Comparison of ENCODE assay signal across 15 cellular contexts in genomic region chr1:226813671-226814591, GRCh38. TPM values are rescaled to one million over a fixed set of nuclear protein-coding genes. Genes with fewer than 3 reads are reported as not detected.
DNase-seq lines count a peak whose midpoint lies in the region; ATAC-seq, FAIRE-seq and TF ChIP-seq lines count a peak whose summit lies in the region.
"Had no signal": no experiment of that assay in that cellular context is flagged by ENCODE, and none has a peak within 500 bp of the region (broad histone marks: within the 10 kb centered on the region; RNA-seq: fewer than 3 reads in every experiment).

No MANE protein-coding gene starts in this region.

- no peak for ATAC-seq in A549
- ATAC-seq in Panc1: no peak
- peak; percentile 73 to 77 for ATAC-seq in gastrocnemius medialis
- ATAC-seq in HG02973 (IDR thresholded peaks at IDR 0.05; ENCODE audit: unreplicated experiment): no peak
- no peak for ATAC-seq in GM21529 (IDR thresholded peaks at IDR 0.05; ENCODE audit: unreplicated experiment)
- no peak for ATAC-seq in GM19397 (IDR thresholded peaks at IDR 0.05; ENCODE audit: unreplicated experiment)
- ATAC-seq: natural killer cell; stimulated activated memory B cell treated with anti-CD40 and anti-IgM and Interleukin-4, amounts not matched to agents 10 μg/mL and 1 μg/mL and 100 μg/mL, for 72 hours had no signal

- in situ Hi-C loops in Panc1 (cut with HindIII; ENCODE audit: low pct_unique_long_range_greater_than_20kb, low sequenced_read_pairs) (no loop called here), gastrocnemius medialis (cut with MboI; ENCODE audit: low sequenced_read_pairs in 4 of 4) (no loop called here)

- H3K4me1 ChIP-seq in A549: peaks cover 27% of the 10 kb centered on the region; the same call in 2 of the 3 replicates
- peaks cover 15% of the 10 kb centered on the region for H3K4me1 ChIP-seq in Panc1 (ENCODE audit: control insufficient read depth, insufficient read depth, low read length)
- peaks cover 17% of the 10 kb centered on the region for H3K4me1 ChIP-seq in fibroblast of lung (ENCODE audit: control insufficient read depth, extremely low read depth, insufficient read depth, low read length)
- H3K4me1 ChIP-seq in gastrocnemius medialis: peaks cover 19 to 28% of the 10 kb centered on the region in 2 donors

- BruUV-seq in Panc1 (replicated peaks; lab: Mats Ljungman, UMichigan): no TSS peak

- H4K20me1 ChIP-seq in fibroblast of lung (ENCODE audit: control insufficient read depth, extremely low read depth, insufficient read depth, low read length): no peaks in the 10 kb centered on the region

- H3K27me3 ChIP-seq in Panc1 (ENCODE audit: control insufficient read depth, insufficient read depth, low read length) (no peaks in the 10 kb centered on the region), fibroblast of lung (ENCODE audit: control insufficient read depth, insufficient read depth, low read length) (no peaks in the 10 kb centered on the region), gastrocnemius medialis (no peaks in the 10 kb centered on the region)

- no peak overlapping the region for H3K9ac ChIP-seq in fibroblast of lung (ENCODE audit: insufficient read depth, low read length)

- H3K27ac ChIP-seq in A549 (peak overlapping the region; percentile 49 to 50; a peak in 3 of 6 replicates), Panc1 (ENCODE audit: low read length) (peak overlapping the region; percentile 69), fibroblast of lung (ENCODE audit: insufficient read depth, low read length) (peak overlapping the region; percentile 92), gastrocnemius medialis (peak overlapping the region; percentile 91 to 95 (median 93))

- TF ChIP-seq CTCF in A549 (IDR thresholded peaks at IDR 0.05): no peak
- no peak for TF ChIP-seq CTCF in Panc1 (IDR thresholded peaks at IDR 0.05)
- no peak for TF ChIP-seq CTCF in fibroblast of lung (conservative IDR thresholded peaks at IDR 0.05 in 1 of 2, IDR thresholded peaks at IDR 0.05 in 1 of 2; ENCODE audit: low read depth in 1 of 2, low read length in 2 of 2)
- TF ChIP-seq CTCF in gastrocnemius medialis (IDR thresholded peaks at IDR 0.05 in 4 of 5, conservative IDR thresholded peaks at IDR 0.05 in 1 of 5): no peak

- H3K36me3 ChIP-seq in Panc1 (ENCODE audit: control insufficient read depth, insufficient read depth, low read length) (no peaks in the 10 kb centered on the region), fibroblast of lung (ENCODE audit: control insufficient read depth, insufficient read depth, low read length) (no peaks in the 10 kb centered on the region), gastrocnemius medialis (no peaks in the 10 kb centered on the region)

- H3K4me3 ChIP-seq in A549 (no peak overlapping the region), Panc1 (ENCODE audit: low read depth in 2 of 2, low read length in 2 of 2) (no peak overlapping the region), fibroblast of lung (replicated peaks in 1 of 4; ENCODE audit: control extremely low read depth in 1 of 4, insufficient read depth in 1 of 4, low read depth in 3 of 4, low read length in 4 of 4) (no peak overlapping the region), gastrocnemius medialis (no peak overlapping the region)

- TF ChIP-seq EP300 in A549 (IDR thresholded peaks at IDR 0.05): no peak

- POLR2A ChIA-PET in A549 (lab: Yijun Ruan, JAX) (interaction anchor here (0.7 kb wide), 1 partner anchor 61 kb away, joined by 6 read pairs; no protein-coding TSS in a partner anchor), Panc1 (lab: Charles Lee) (no interaction called here)

- CTCF ChIA-PET in A549 (lab: Yijun Ruan, JAX): interaction anchor here (0.5 to 4.5 kb wide), 4 partner anchors 13 to 646 kb away, joined by 3 to 20 read pairs (median 8); no protein-coding TSS in a partner anchor
- CTCF ChIA-PET in Panc1 (lab: Charles Lee): interaction anchor here (0.6 to 0.7 kb wide), 2 partner anchors 18 to 187 kb away, joined by 3 to 8 read pairs; no protein-coding TSS in a partner anchor

- no peak overlapping the region for H3K4me2 ChIP-seq in A549
- peak overlapping the region; percentile 72 for H3K4me2 ChIP-seq in fibroblast of lung (ENCODE audit: extremely low read depth, insufficient read depth, low read length)

- no peak for TF ChIP-seq RAD21 in A549 (conservative IDR thresholded peaks at IDR 0.05 in 1 of 2, IDR thresholded peaks at IDR 0.05 in 1 of 2)

- intact Hi-C loops in Panc1 (cut with micrococcal nuclease; ENCODE audit: unreplicated experiment): no loop called here
- intact Hi-C loops in gastrocnemius medialis (cut with DNase I; ENCODE audit: low total_unique reads): no loop called here

- DNase-seq in A549 (ENCODE audit: low read depth in 1 of 2, low spot score in 1 of 2): no peak
- DNase-seq in Panc1 (ENCODE audit: low read depth, low spot score): no peak
- DNase-seq in fibroblast of lung (ENCODE audit: low read depth in 2 of 2): no peak
- DNase-seq in gastrocnemius medialis: peak; percentile 73 to 81
- no peak for DNase-seq in activated CD4-positive, alpha-beta T cell treated with anti-CD3 and anti-CD28 coated beads, Interleukin-2, amount 50 U/mL, for 48 hours
- DNase-seq: activated naive CD4-positive, alpha-beta T cell; Calu3; endodermal cell; glutamatergic neuron; kidney; natural killer cell had no signal

- FAIRE-seq in A549 (lab: Jason Lieb, UNC): no peak

- H2AFZ ChIP-seq in fibroblast of lung (ENCODE audit: low read length): no peak overlapping the region

- H3K79me2 ChIP-seq in fibroblast of lung (ENCODE audit: control insufficient read depth, insufficient read depth, low read length): no peaks in the 10 kb centered on the region

- 83% methylated on average over 7 of the region's 7 CpGs for WGBS in A549 (ENCODE audit: missing lambda C conversion rate)

- no peak for TF ChIP-seq POLR2A in A549 (IDR thresholded peaks at IDR 0.05; ENCODE audit: low read length)
- no peak for TF ChIP-seq POLR2A in gastrocnemius medialis (IDR thresholded peaks at IDR 0.05)

- H3K9me3 ChIP-seq in A549: no peaks in the 10 kb centered on the region
- no peaks in the 10 kb centered on the region; the same call in 1 of the 2 replicates for H3K9me3 ChIP-seq in Panc1 (ENCODE audit: control insufficient read depth, insufficient read depth, low read depth, low read length)
- no peaks in the 10 kb centered on the region for H3K9me3 ChIP-seq in fibroblast of lung (ENCODE audit: control insufficient read depth, insufficient read depth, low read depth, low read length)
- no peaks in the 10 kb centered on the region for H3K9me3 ChIP-seq in gastrocnemius medialis

TF ChIP-seq in A549, 52 proteins besides CTCF, POLR2A, EP300 and RAD21 (continues in another document):
- TF ChIP-seq, protein P1, sequence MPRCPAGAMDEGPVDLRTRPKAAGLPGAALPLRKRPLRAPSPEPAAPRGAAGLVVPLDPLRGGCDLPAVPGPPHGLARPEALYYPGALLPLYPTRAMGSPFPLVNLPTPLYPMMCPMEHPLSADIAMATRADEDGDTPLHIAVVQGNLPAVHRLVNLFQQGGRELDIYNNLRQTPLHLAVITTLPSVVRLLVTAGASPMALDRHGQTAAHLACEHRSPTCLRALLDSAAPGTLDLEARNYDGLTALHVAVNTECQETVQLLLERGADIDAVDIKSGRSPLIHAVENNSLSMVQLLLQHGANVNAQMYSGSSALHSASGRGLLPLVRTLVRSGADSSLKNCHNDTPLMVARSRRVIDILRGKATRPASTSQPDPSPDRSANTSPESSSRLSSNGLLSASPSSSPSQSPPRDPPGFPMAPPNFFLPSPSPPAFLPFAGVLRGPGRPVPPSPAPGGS (IDR thresholded peaks at IDR 0.05): no peak
- TF ChIP-seq CEBPB (IDR thresholded peaks at IDR 0.05): no peak
- no peak for TF ChIP-seq HDAC2 (IDR thresholded peaks at IDR 0.05)
- TF ChIP-seq, protein P2, sequence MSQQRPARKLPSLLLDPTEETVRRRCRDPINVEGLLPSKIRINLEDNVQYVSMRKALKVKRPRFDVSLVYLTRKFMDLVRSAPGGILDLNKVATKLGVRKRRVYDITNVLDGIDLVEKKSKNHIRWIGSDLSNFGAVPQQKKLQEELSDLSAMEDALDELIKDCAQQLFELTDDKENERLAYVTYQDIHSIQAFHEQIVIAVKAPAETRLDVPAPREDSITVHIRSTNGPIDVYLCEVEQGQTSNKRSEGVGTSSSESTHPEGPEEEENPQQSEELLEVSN (IDR thresholded peaks at IDR 0.05; ENCODE audit: borderline replicate concordance, low read depth): no peak
- no peak for TF ChIP-seq ESRRA (IDR thresholded peaks at IDR 0.05; ENCODE audit: borderline replicate concordance, low read length)

RNA-seq across cellular contexts. Expression of gene PSEN2, which starts 56.5 kb away (rescaled TPM):
- polyA plus RNA-seq in A549 (2011; rRNA removed) (24.2 and 27.9 TPM in 2 replicates), A549 (2017; fragmentation: RNase III; extraction: RNeasy Plus Mini Kit Qiagen cat#74134 plus additional on column Dnase treatment) (22.0 to 23.4 TPM (median 23.4 TPM) in 3 replicates), fibroblast of lung (19.5 and 22.1 TPM in 2 replicates)
- polyA plus RNA-seq in A549 (2012; cell fraction: cytosol; rRNA removed): 24.1 and 29.9 TPM in 2 replicates
- 69.5 and 71.7 TPM in 2 replicates for polyA plus RNA-seq in A549 (2012; cell fraction: nucleus; rRNA removed)
- polyA minus RNA-seq in A549 (2011; rRNA and poly(A)+ RNA removed): 39.1 and 39.8 TPM in 2 replicates
- total RNA-seq in Panc1 (2021; ENCODE audit: unreplicated experiment) (33.3 TPM), fibroblast of lung (22.9 and 41.8 TPM in 2 replicates), gastrocnemius medialis (10 to 100 TPM; 24.8 to 41.4 (median 34.1) TPM)
- polyA plus RNA-seq in Panc1 (2012; ENCODE audit: insufficient read length): 25.4 TPM
- 17.5 and 19.8 TPM in 2 replicates for polyA plus RNA-seq in fibroblast of lung (2012)
- 33.5 and 50.6 TPM in 2 replicates for polyA minus RNA-seq in fibroblast of lung (ENCODE audit: low replicate concordance)

Comparison
In these comparisons a context has a peak if more than half of its experiments do, and no peak if none do; other contexts are left out.
1. ATAC-seq: peak in gastrocnemius medialis (2 of 2); none in A549 (0 of 2), Panc1 (single experiment), HG02973 (single experiment), GM21529 (single experiment) and GM19397 (single experiment).
2. DNase-seq: peak in gastrocnemius medialis (2 of 2); none in A549 (0 of 2), Panc1 (single experiment), fibroblast of lung (0 of 2) and activated CD4-positive, alpha-beta T cell treated with anti-CD3 and anti-CD28 coated beads, Interleukin-2, amount 50 U/mL, for 48 hours (0 of 2).
3. Peak in every context shown above with its lines, with median percentiles within 50 percentile points of each other: H3K27ac ChIP-seq.